ENCODE assay signal across 8 cellular contexts in genomic region chr6:135535989-135536414, GRCh38.
A peak's percentile ranks its signal among the peaks of the same experiment; 100 is the strongest.
DNase-seq lines count a peak whose midpoint lies in the region; ATAC-seq and TF ChIP-seq lines count a peak whose summit lies in the region.

No MANE protein-coding gene starts in this region.

- peak; percentile 65 for TF ChIP-seq CTCF in fibroblast of pulmonary artery (IDR thresholded peaks at IDR 0.05; ENCODE audit: low read length, missing control alignments)

- H3K4me3 ChIP-seq in fibroblast of pulmonary artery (replicated peaks; ENCODE audit: low read depth, low read length), result no peak overlapping the region

- no peaks in the 10 kb centered on the region for H3K27me3 Mint-ChIP-seq in T-helper 2 cell treated with Interferon-gamma antibody and Interleukin-4, amounts not matched to agents 5 μg/mL and 100 μg/mL, for 36 hours (ENCODE audit: low read depth)

- peaks cover 20% of the 10 kb centered on the region for H3K36me3 Mint-ChIP-seq in T-helper 2 cell treated with Interferon-gamma antibody and Interleukin-4, amounts not matched to agents 5 μg/mL and 100 μg/mL, for 36 hours (ENCODE audit: low read depth)

- H3K4me1 Mint-ChIP-seq in T-helper 2 cell treated with Interferon-gamma antibody and Interleukin-4, amounts not matched to agents 5 μg/mL and 100 μg/mL, for 36 hours (ENCODE audit: low read depth), result peaks cover 47% of the 10 kb centered on the region

- no peak for ATAC-seq in HG03097 (IDR thresholded peaks at IDR 0.05; ENCODE audit: low FRiP score, unreplicated experiment)

- DNase-seq in AG08395 (ENCODE audit: low spot score) (peak; percentile 55), ELR (ENCODE audit: low read depth) (peak; percentile 92), MV-4-11 (lab: John Stamatoyannopoulos, UW) (peak; percentile 6), fibroblast of pulmonary artery (ENCODE audit: low read depth) (peak; percentile 94), pons (ENCODE audit: low spot score) (peak; percentile 51), cerebellar nuclear complex (lab: John Stamatoyannopoulos, UW) (no peak)
- no peak for DNase-seq in T-helper 2 cell treated with Interferon-gamma antibody and Interleukin-4, amounts not matched to agents 5 μg/mL and 100 μg/mL, for 36 hours (ENCODE audit: low spot score)

- H3K9me3 Mint-ChIP-seq in T-helper 2 cell treated with Interferon-gamma antibody and Interleukin-4, amounts not matched to agents 5 μg/mL and 100 μg/mL, for 36 hours, result peaks cover 8% of the 10 kb centered on the region

- H3K27ac Mint-ChIP-seq in T-helper 2 cell treated with Interferon-gamma antibody and Interleukin-4, amounts not matched to agents 5 μg/mL and 100 μg/mL, for 36 hours, result peak overlapping the region; percentile 74

- peak overlapping the region; percentile 62 for H3K4me3 Mint-ChIP-seq in T-helper 2 cell treated with Interferon-gamma antibody and Interleukin-4, amounts not matched to agents 5 μg/mL and 100 μg/mL, for 36 hours

Comparison
In these comparisons a context has a peak if more than half of its experiments do, and no peak if none do; other contexts are left out.
1. DNase-seq: peak in AG08395 (single experiment), ELR (single experiment), MV-4-11 (single experiment), fibroblast of pulmonary artery (single experiment) and pons (single experiment); none in T-helper 2 cell treated with Interferon-gamma antibody and Interleukin-4, amounts not matched to agents 5 μg/mL and 100 μg/mL, for 36 hours (single experiment) and cerebellar nuclear complex (0 of 2).